In genomic region chr5:169880012-169880673, GRCh38 we compare ENCODE assay signal across 14 cellular contexts.
A peak's percentile ranks its signal among the peaks of the same experiment; 100 is the strongest.
DNase-seq lines count a peak whose midpoint lies in the region; ATAC-seq and TF ChIP-seq lines count a peak whose summit lies in the region.
"Had no signal": no experiment of that assay in that cellular context is flagged by ENCODE, and none has a peak within 500 bp of the region (broad histone marks: within the 10 kb centered on the region; RNA-seq: fewer than 3 reads in every experiment).

No MANE protein-coding gene starts in this region.

- H3K79me2 ChIP-seq in Karpas-422 (ENCODE audit: low read length) = peaks cover 54% of the 10 kb centered on the region

- H3K4me1 ChIP-seq in Karpas-422 (ENCODE audit: low read length) (peaks cover 19% of the 10 kb centered on the region), spleen (peaks cover 0 to 63% (median 5%) of the 10 kb centered on the region in 6 donors)

- WGBS in spleen, 5 donors = 37 to 70% (median 56%) methylated on average over 4 of the region's 4 CpGs

- no peaks in the 10 kb centered on the region for H4K20me1 ChIP-seq in Karpas-422 (ENCODE audit: insufficient read depth, low read depth, low read length)

- H2AFZ ChIP-seq in Karpas-422 (ENCODE audit: low read length) = no peak overlapping the region
- H2AFZ ChIP-seq: neural progenitor cell had no signal

- TF ChIP-seq POLR2A in spleen (IDR thresholded peaks at IDR 0.05) = no peak

- no peaks in the 10 kb centered on the region; the same call in 1 of the 2 replicates for H3K9me2 ChIP-seq in Karpas-422 (replicated peaks; ENCODE audit: insufficient read depth, low read length)

- no peak overlapping the region for H3K4me3 ChIP-seq in Karpas-422 (ENCODE audit: low read length)
- H3K4me3 ChIP-seq in spleen = peak overlapping the region in 1 of 8 donors; percentile 40
- H3K4me3 ChIP-seq: heart right ventricle, neural progenitor cell, skin epidermis, thoracic aorta had no signal

- DNase-seq in Karpas-422 (no peak), spleen (no peak), globus pallidus (ENCODE audit: low spot score) (no peak), LoVo (ENCODE audit: low spot score) (no peak)
- DNase-seq in activated T-cell treated with anti-CD3 and anti-CD28 coated beads, Interleukin-2, amount 50 U/mL, for 48 hours = no peak
- DNase-seq: heart right ventricle, HFFc6, NCI-H1417 treated with DMSO at 0.1 percent for 48 hours, T1000 had no signal

- 0 out of 2 replicates have a peak overlapping the region, but pooled peaks have one; percentile 11 for H3K27ac ChIP-seq in Karpas-422 (ENCODE audit: low read length)
- peak overlapping the region in 7 of 8 donors; percentile 22 to 84 (median 74) for H3K27ac ChIP-seq in spleen
- H3K27ac ChIP-seq: neural progenitor cell, thoracic aorta had no signal

- H3K36me3 ChIP-seq in Karpas-422 (ENCODE audit: insufficient read depth, low read length) (no peaks in the 10 kb centered on the region), spleen (peaks cover 0 to 53% (median 4%) of the 10 kb centered on the region in 6 donors)
- H3K36me3 ChIP-seq: heart right ventricle, neural progenitor cell, thoracic aorta had no signal

- intact Hi-C loops in spleen (cut with DNase I; ENCODE audit: low total_unique reads) = no loop called here

- no peak overlapping the region for H3K4me2 ChIP-seq in Karpas-422 (ENCODE audit: low read depth, low read length, poor library complexity, severe bottlenecking)
- H3K4me2 ChIP-seq: neural progenitor cell had no signal

- H3K27me3 ChIP-seq in Karpas-422 (ENCODE audit: low read length) (no peaks in the 10 kb centered on the region), spleen (replicated peaks in 1 of 7) (no peaks in the 10 kb centered on the region)
- H3K27me3 ChIP-seq: neural progenitor cell had no signal

- ATAC-seq in GM19351 (IDR thresholded peaks at IDR 0.05; ENCODE audit: unreplicated experiment) (peak; percentile 70), HG02642 (IDR thresholded peaks at IDR 0.05; ENCODE audit: poor library complexity, unreplicated experiment) (peak; percentile 51)
- ATAC-seq: heart right ventricle had no signal

- TF ChIP-seq CTCF in spleen (IDR thresholded peaks at IDR 0.05 in 8 of 11, conservative IDR thresholded peaks at IDR 0.05 in 3 of 11) = no peak

- H3K9ac ChIP-seq in Karpas-422 (ENCODE audit: low read length) = no peak overlapping the region
- H3K9ac ChIP-seq: neural progenitor cell had no signal

- no peaks in the 10 kb centered on the region for H3K9me3 ChIP-seq in Karpas-422 (ENCODE audit: low read length)
- H3K9me3 ChIP-seq in spleen = no peaks in the 10 kb centered on the region
- H3K9me3 ChIP-seq: heart right ventricle, thoracic aorta had no signal
